ENCODE assay signal across 10 cellular contexts in genomic region chr14:94051115-94051514, GRCh38. TPM values are rescaled to one million over a fixed set of nuclear protein-coding genes. Genes with fewer than 3 reads are reported as not detected.
DNase-seq lines count a peak whose midpoint lies in the region; ATAC-seq and TF ChIP-seq lines count a peak whose summit lies in the region.
"Had no signal": no experiment of that assay in that cellular context is flagged by ENCODE, and none has a peak within 500 bp of the region (broad histone marks: within the 10 kb centered on the region; RNA-seq: fewer than 3 reads in every experiment).

No MANE protein-coding gene starts in this region.

- H3K4me3 Mint-ChIP-seq in activated naive CD8-positive, alpha-beta T cell treated with anti-CD3 and anti-CD28 coated beads for 36 hours = no peak overlapping the region
- no peak overlapping the region for H3K4me3 Mint-ChIP-seq in stimulated activated effector memory CD8-positive, alpha-beta T cell treated with anti-CD3 and anti-CD28 coated beads, Interleukin-12 subunit alpha, Interleukin-12 subunit beta, amount 100 ng/mL, for 72 hours

- H3K27me3 ChIP-seq in right atrium auricular region = no peaks in the 10 kb centered on the region
- H3K27me3 ChIP-seq: BLaER1 had no signal

- peak overlapping the region; percentile 16 for H3K27ac Mint-ChIP-seq in activated naive CD8-positive, alpha-beta T cell treated with anti-CD3 and anti-CD28 coated beads for 36 hours
- peak overlapping the region; percentile 79 for H3K27ac Mint-ChIP-seq in stimulated activated effector memory CD8-positive, alpha-beta T cell treated with anti-CD3 and anti-CD28 coated beads, Interleukin-12 subunit alpha, Interleukin-12 subunit beta, amount 100 ng/mL, for 72 hours

- DNase-seq in DMS53 (lab: John Stamatoyannopoulos, UW) (peak; percentile 5), DMS53 treated with DMSO at 0.1 percent for 48 hours (lab: John Stamatoyannopoulos, UW; ENCODE audit: unreplicated experiment) (no peak), right atrium auricular region (ENCODE audit: low spot score) (peak; percentile 59), COR-L47 (lab: John Stamatoyannopoulos, UW) (no peak)
- DNase-seq in activated naive CD8-positive, alpha-beta T cell treated with anti-CD3 and anti-CD28 coated beads for 36 hours = no peak
- no peak for DNase-seq in stimulated activated effector memory CD8-positive, alpha-beta T cell treated with anti-CD3 and anti-CD28 coated beads, Interleukin-12 subunit alpha, Interleukin-12 subunit beta, amount 100 ng/mL, for 72 hours (ENCODE audit: low spot score in 2 of 2)
- DNase-seq in activated CD4-positive, alpha-beta T cell treated with anti-CD3 and anti-CD28 coated beads, Interleukin-2, amount 50 U/mL, for 1 hour = no peak

- H3K36me3 Mint-ChIP-seq in activated naive CD8-positive, alpha-beta T cell treated with anti-CD3 and anti-CD28 coated beads for 36 hours = peaks cover 42% of the 10 kb centered on the region
- peaks cover 100% of the 10 kb centered on the region for H3K36me3 Mint-ChIP-seq in stimulated activated effector memory CD8-positive, alpha-beta T cell treated with anti-CD3 and anti-CD28 coated beads, Interleukin-12 subunit alpha, Interleukin-12 subunit beta, amount 100 ng/mL, for 72 hours

- no peaks in the 10 kb centered on the region for H3K27me3 Mint-ChIP-seq in activated naive CD8-positive, alpha-beta T cell treated with anti-CD3 and anti-CD28 coated beads for 36 hours

- ATAC-seq in stimulated activated effector memory CD8-positive, alpha-beta T cell treated with anti-CD3 and anti-CD28 coated beads, Interleukin-12 subunit alpha, Interleukin-12 subunit beta, amount 100 ng/mL, for 72 hours = no peak
- ATAC-seq in GM21717 (IDR thresholded peaks at IDR 0.05; ENCODE audit: unreplicated experiment) = no peak

- peaks cover 99% of the 10 kb centered on the region for H3K36me3 ChIP-seq in right atrium auricular region

- H3K4me1 Mint-ChIP-seq in activated naive CD8-positive, alpha-beta T cell treated with anti-CD3 and anti-CD28 coated beads for 36 hours = peaks cover 7% of the 10 kb centered on the region
- peaks cover 33% of the 10 kb centered on the region for H3K4me1 Mint-ChIP-seq in stimulated activated effector memory CD8-positive, alpha-beta T cell treated with anti-CD3 and anti-CD28 coated beads, Interleukin-12 subunit alpha, Interleukin-12 subunit beta, amount 100 ng/mL, for 72 hours

- TF ChIP-seq CTCF in right atrium auricular region (IDR thresholded peaks at IDR 0.05) = peak in 1 of 2 donors; percentile 60

- H3K4me1 ChIP-seq in right atrium auricular region = peaks cover 0 to 30% of the 10 kb centered on the region in 2 donors

- no peaks in the 10 kb centered on the region for H3K9me3 Mint-ChIP-seq in activated naive CD8-positive, alpha-beta T cell treated with anti-CD3 and anti-CD28 coated beads for 36 hours
- no peaks in the 10 kb centered on the region for H3K9me3 Mint-ChIP-seq in stimulated activated effector memory CD8-positive, alpha-beta T cell treated with anti-CD3 and anti-CD28 coated beads, Interleukin-12 subunit alpha, Interleukin-12 subunit beta, amount 100 ng/mL, for 72 hours

- no peak overlapping the region for H3K4me3 ChIP-seq in right atrium auricular region
- H3K4me3 ChIP-seq: BLaER1, SK-N-MC had no signal

- no peaks in the 10 kb centered on the region for H3K9me3 ChIP-seq in right atrium auricular region
- H3K9me3 ChIP-seq: BLaER1 had no signal

- H3K27ac ChIP-seq in right atrium auricular region = peak overlapping the region; percentile 45 to 54
- H3K27ac ChIP-seq: BLaER1, SK-N-MC had no signal

RNA-seq across cellular contexts. Expression of gene OTUB2, which starts 25.0 kb away (rescaled TPM):
- total RNA-seq in activated naive CD8-positive, alpha-beta T cell treated with anti-CD3 and anti-CD28 coated beads for 36 hours = under 1 TPM; 0.31 to 0.48 TPM
- total RNA-seq in right atrium auricular region = under 1 TPM; 0.43 to 0.48 TPM

RNA-seq across cellular contexts. Expression of gene DDX24, which starts 29.9 kb away (rescaled TPM):
- 100 to 1,000 TPM; 320 to 332 TPM for total RNA-seq in activated naive CD8-positive, alpha-beta T cell treated with anti-CD3 and anti-CD28 coated beads for 36 hours
- total RNA-seq in right atrium auricular region = 100 to 1,000 TPM; 166 to 178 TPM

RNA-seq across cellular contexts. Expression of gene IFI27L1, which starts 30.0 kb away (rescaled TPM):
- 10 to 100 TPM; 15.9 to 18.2 TPM for total RNA-seq in activated naive CD8-positive, alpha-beta T cell treated with anti-CD3 and anti-CD28 coated beads for 36 hours
- 10 to 100 TPM; 13.8 to 21.1 TPM for total RNA-seq in right atrium auricular region

RNA-seq across cellular contexts. Expression of gene CCDC197, which starts 54.0 kb away (rescaled TPM):
- total RNA-seq in activated naive CD8-positive, alpha-beta T cell treated with anti-CD3 and anti-CD28 coated beads for 36 hours = not detected
- not detected for total RNA-seq in right atrium auricular region

RNA-seq across cellular contexts. Expression of gene IFI27, which starts 59.4 kb away (rescaled TPM):
- total RNA-seq in activated naive CD8-positive, alpha-beta T cell treated with anti-CD3 and anti-CD28 coated beads for 36 hours = 1 to 10 TPM; 1.6 to 2.4 TPM
- 100 to 1,000 TPM; 140 to 229 TPM for total RNA-seq in right atrium auricular region

Comparison
In these comparisons a context has a peak if more than half of its experiments do, and no peak if none do; other contexts are left out.
1. DNase-seq: peak in DMS53 (single experiment) and right atrium auricular region (single experiment); none in DMS53 treated with DMSO at 0.1 percent for 48 hours (single experiment), activated naive CD8-positive, alpha-beta T cell treated with anti-CD3 and anti-CD28 coated beads for 36 hours (single experiment), stimulated activated effector memory CD8-positive, alpha-beta T cell treated with anti-CD3 and anti-CD28 coated beads, Interleukin-12 subunit alpha, Interleukin-12 subunit beta, amount 100 ng/mL, for 72 hours (0 of 2), COR-L47 (single experiment) and activated CD4-positive, alpha-beta T cell treated with anti-CD3 and anti-CD28 coated beads, Interleukin-2, amount 50 U/mL, for 1 hour (single experiment).